In the genomic region with DNA sequence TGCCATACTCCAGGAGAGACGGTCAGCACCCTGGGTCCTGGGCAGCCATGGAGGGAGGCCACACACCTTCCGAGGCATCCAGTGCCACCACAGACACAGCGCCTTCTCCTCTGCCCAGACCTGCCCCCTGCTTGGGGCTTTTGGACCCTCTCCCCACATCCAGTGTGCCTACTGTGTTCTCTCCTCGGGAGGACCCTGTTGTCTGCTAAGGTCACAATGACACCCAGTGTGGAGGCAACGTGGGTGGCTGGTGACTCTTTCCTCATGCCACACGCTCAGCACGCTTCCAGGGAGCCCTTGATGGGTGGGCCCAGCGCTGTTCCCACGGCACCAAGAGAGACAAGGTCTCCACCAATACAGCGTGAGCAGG, we compare ENCODE assay signal across 16 cellular contexts.
"Had no signal": no experiment of that assay in that cellular context is flagged by ENCODE, and none has a peak within 500 bp of the region (broad histone marks: within the 10 kb centered on the region; RNA-seq: fewer than 3 reads in every experiment).

No MANE protein-coding gene starts in this region.

- ATAC-seq: activated CD8-positive, alpha-beta memory T cell treated with anti-CD3 and anti-CD28 coated beads, Interleukin-2, amount 10 ng/mL, durations not matched to agents 7 days and 5 days; right cardiac atrium had no signal

- H3K36me3 ChIP-seq: left ventricle myocardium inferior, neutrophil, spleen, suprapubic skin had no signal

- H3K9me3 ChIP-seq: neutrophil, suprapubic skin had no signal

- H3K4me3 ChIP-seq: left ventricle myocardium inferior, spleen, suprapubic skin had no signal

- DNase-seq: activated CD4-positive, alpha-beta T cell treated with anti-CD3 and anti-CD28 coated beads, Interleukin-2, amount 50 U/mL, for 48 hours; activated CD4-positive, CD25-positive, alpha-beta regulatory T cell treated with anti-CD3 and anti-CD28 coated beads, Interleukin-2, amount 50 U/mL, for 72 hours; activated CD8-positive, alpha-beta memory T cell treated with anti-CD3 and anti-CD28 coated beads, Interleukin-2, amount 10 ng/mL, durations not matched to agents 7 days and 5 days; activated gamma-delta T cell; activated T-cell treated with anti-CD3 and anti-CD28 coated beads, Interleukin-2, amount 50 U/mL, for 24 hours; aorta; effector CD8-positive, alpha-beta T cell; islet precursor cell; left ventricle myocardium inferior; right cardiac atrium; stimulated activated CD4-positive, alpha-beta T cell treated with anti-CD3 and anti-CD28 coated beads, Interleukin-1b, Interleukin-23, amount 100 ng/mL, for 48 hours; stimulated activated naive CD4-positive, alpha-beta T cell; SW 1271 had no signal

- H3K4me1 ChIP-seq: suprapubic skin had no signal

- H3K27ac ChIP-seq: left ventricle myocardium inferior, neutrophil, spleen, suprapubic skin had no signal
